Comparison of ENCODE assay signal across 11 cellular contexts in the genomic region with DNA sequence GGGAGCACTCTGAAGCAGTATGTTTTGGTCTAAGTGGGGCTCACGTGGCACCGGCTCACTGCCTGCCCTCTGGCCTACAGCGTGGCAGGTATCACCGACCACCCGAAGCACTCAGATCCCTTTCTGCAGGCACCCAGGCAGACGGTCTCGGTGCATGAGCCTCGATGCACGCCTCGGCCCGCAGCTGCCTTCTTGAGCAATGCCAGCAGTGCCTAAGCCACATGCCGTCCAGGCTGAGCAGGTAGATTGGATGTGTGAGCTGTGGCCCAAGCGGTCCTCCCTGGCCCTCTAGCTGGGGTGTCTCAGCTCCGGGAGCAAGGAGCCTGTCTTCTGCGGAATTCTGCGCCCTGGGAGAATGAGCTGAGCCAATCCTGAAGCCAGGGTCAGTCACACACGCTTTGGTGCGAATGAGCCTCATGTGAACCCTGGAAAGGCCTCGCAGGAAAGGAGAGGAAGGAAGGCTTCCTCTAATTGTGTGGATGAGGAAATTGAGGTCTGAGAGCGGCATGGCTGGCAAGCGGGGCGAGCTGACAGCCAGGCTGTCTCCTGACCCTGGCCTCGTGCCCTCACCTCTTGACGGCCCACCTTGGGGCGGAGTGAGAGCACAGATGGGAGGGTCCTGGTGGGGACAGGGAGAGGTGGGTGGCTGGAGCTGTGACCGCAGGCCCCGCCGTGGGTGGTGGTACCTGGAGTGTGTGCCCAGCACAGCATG. TPM values are rescaled to one million over a fixed set of nuclear protein-coding genes. Genes with fewer than 3 reads are reported as not detected.
DNase-seq lines count a peak whose midpoint lies in the region; ATAC-seq and TF ChIP-seq lines count a peak whose summit lies in the region.
"Had no signal": no experiment of that assay in that cellular context is flagged by ENCODE, and none has a peak within 500 bp of the region (broad histone marks: within the 10 kb centered on the region; RNA-seq: fewer than 3 reads in every experiment).

No MANE protein-coding gene starts in this region.

- DNase-seq in NOMO-1 treated with dmso at 0.1 percent for 144 hours (lab: John Stamatoyannopoulos, UW; ENCODE audit: unreplicated experiment), result peak; percentile 64
- no peak for DNase-seq in dorsolateral prefrontal cortex
- DNase-seq in tibial artery, result peak in 1 of 2 donors; percentile 48
- DNase-seq in SK-N-DZ (ENCODE audit: low spot score), result no peak
- DNase-seq in NCI-H226, result no peak
- DNase-seq: activated CD4-positive, alpha-beta T cell treated with anti-CD3 and anti-CD28 coated beads for 4 hours; ovary; RPMI8226 had no signal

- H3K4me3 ChIP-seq in dorsolateral prefrontal cortex (no peak overlapping the region), mucosa of rectum (ENCODE audit: low read length in 2 of 2) (no peak overlapping the region), tibial artery (no peak overlapping the region)
- H3K4me3 ChIP-seq: ovary had no signal

- H3K27me3 ChIP-seq in dorsolateral prefrontal cortex (no peaks in the 10 kb centered on the region), mucosa of rectum (ENCODE audit: control insufficient read depth in 2 of 2, insufficient read depth in 2 of 2, low read length in 2 of 2) (no peaks in the 10 kb centered on the region), tibial artery (no peaks in the 10 kb centered on the region)
- H3K27me3 ChIP-seq: ovary had no signal

- ATAC-seq in HG02759 (IDR thresholded peaks at IDR 0.05; ENCODE audit: unreplicated experiment), result no peak
- ATAC-seq in HG03045 (IDR thresholded peaks at IDR 0.05; ENCODE audit: unreplicated experiment), result no peak

- no peaks in the 10 kb centered on the region for H3K9me3 ChIP-seq in mucosa of rectum (ENCODE audit: control insufficient read depth in 2 of 2, low read length in 2 of 2)
- no peaks in the 10 kb centered on the region for H3K9me3 ChIP-seq in tibial artery
- H3K9me3 ChIP-seq: ovary had no signal

- H3K36me3 ChIP-seq in mucosa of rectum (ENCODE audit: control insufficient read depth in 2 of 2, insufficient read depth in 2 of 2, low read length in 2 of 2) (no peaks in the 10 kb centered on the region), tibial artery (no peaks in the 10 kb centered on the region)
- H3K36me3 ChIP-seq: ovary had no signal

- H3K27ac ChIP-seq in dorsolateral prefrontal cortex (peak overlapping the region in 44 of 59 donors; percentile 1 to 84 (median 51)), mucosa of rectum (ENCODE audit: low read depth in 2 of 2, low read length in 2 of 2) (peak overlapping the region; percentile 94 to 97), tibial artery (peak overlapping the region; percentile 45 to 48)

- intact Hi-C loops in dorsolateral prefrontal cortex (cut with DNase I), result no loop called here
- intact Hi-C loops in tibial artery (cut with DNase I; ENCODE audit: low total_unique reads), result no loop called here

- peak overlapping the region; percentile 68 to 70 for H3K9ac ChIP-seq in mucosa of rectum (ENCODE audit: low read depth in 1 of 2, low read length in 2 of 2)

- H3K4me1 ChIP-seq in mucosa of rectum (ENCODE audit: control insufficient read depth in 2 of 2, insufficient read depth in 2 of 2, low read length in 2 of 2), result peaks cover 80 to 82% of the 10 kb centered on the region in 2 donors
- H3K4me1 ChIP-seq in tibial artery, result peaks cover 0 to 100% (median 92%) of the 10 kb centered on the region in 4 donors

- no peak for TF ChIP-seq CTCF in dorsolateral prefrontal cortex (IDR thresholded peaks at IDR 0.05 in 54 of 56, conservative IDR thresholded peaks at IDR 0.05 in 2 of 56; ENCODE audit: low read depth in 1 of 56, partially characterized antibody in 56 of 56)
- no peak for TF ChIP-seq CTCF in tibial artery (IDR thresholded peaks at IDR 0.05)

RNA-seq across cellular contexts. Expression of gene RXRA, which starts 14.4 kb away (rescaled TPM):
- total RNA-seq in dorsolateral prefrontal cortex, result 100 to 1,000 TPM in 4 of 120 experiments, 10 to 100 TPM in 116; 32.1 to 133 (median 55.1) TPM
- 4.3 and 5.7 TPM in 2 replicates for polyA plus RNA-seq in SK-N-DZ (2014; cell fraction: cytosol; rRNA removed)
- 3.2 and 3.3 TPM in 2 replicates for polyA plus RNA-seq in SK-N-DZ (2014; cell fraction: nucleus; rRNA removed)
